8 cellular contexts compared by ENCODE assay signal in the genomic region with DNA sequence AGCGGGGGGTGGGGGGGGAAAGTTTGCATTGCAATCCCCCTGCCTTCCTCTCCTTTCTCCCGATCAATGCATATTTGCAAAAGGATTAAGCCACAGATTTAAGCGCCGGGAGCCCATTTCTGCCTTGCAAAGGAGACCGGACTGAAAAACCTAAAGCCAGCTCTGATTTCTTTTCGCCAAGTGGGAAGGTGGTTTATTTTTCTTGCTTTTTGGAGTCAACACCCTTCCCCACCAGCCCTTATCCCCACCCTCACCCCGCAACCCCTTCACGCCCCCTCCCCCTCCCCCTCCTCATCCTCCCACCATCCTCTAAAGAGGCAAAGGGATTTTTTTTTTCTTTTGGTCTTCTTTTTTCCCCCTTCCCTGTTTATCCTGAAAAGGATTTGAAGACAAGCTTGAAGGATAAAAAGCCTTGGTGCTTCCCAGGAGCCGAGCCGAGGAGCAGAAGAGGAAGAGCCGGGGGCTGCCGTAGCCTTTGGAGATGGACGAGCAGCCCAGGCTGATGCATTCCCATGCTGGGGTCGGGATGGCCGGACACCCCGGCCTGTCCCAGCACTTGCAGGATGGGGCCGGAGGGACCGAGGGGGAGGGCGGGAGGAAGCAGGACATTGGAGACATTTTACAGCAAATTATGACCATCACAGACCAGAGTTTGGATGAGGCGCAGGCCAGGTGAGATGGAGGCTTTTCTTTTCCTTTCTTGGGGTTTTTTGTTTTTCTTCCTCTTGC. TPM values are rescaled to one million over a fixed set of nuclear protein-coding genes. Genes with fewer than 3 reads are reported as not detected.
A peak's percentile ranks its signal among the peaks of the same experiment; 100 is the strongest.
DNase-seq lines count a peak whose midpoint lies in the region; ATAC-seq and TF ChIP-seq lines count a peak whose summit lies in the region.

No MANE protein-coding gene starts in this region.

- ATAC-seq in HG03095 (IDR thresholded peaks at IDR 0.05; ENCODE audit: unreplicated experiment) (no peak), HG03439 (IDR thresholded peaks at IDR 0.05; ENCODE audit: unreplicated experiment) (no peak)

- H3K27ac ChIP-seq in left ventricle myocardium inferior (replicated peaks) (peak overlapping the region; percentile 85), parathyroid adenoma (peak overlapping the region; percentile 82)

- H3K4me1 ChIP-seq in left ventricle myocardium inferior, result peaks cover 30% of the 10 kb centered on the region
- H3K4me1 ChIP-seq in parathyroid adenoma, result peaks cover 5% of the 10 kb centered on the region

- H3K4me3 Mint-ChIP-seq in activated naive CD8-positive, alpha-beta T cell, result peak overlapping the region; percentile 82

- H3K79me2 ChIP-seq in parathyroid adenoma, result peaks cover 3% of the 10 kb centered on the region

- H3K36me3 Mint-ChIP-seq in activated naive CD8-positive, alpha-beta T cell, result peaks cover 2% of the 10 kb centered on the region

- peak overlapping the region; percentile 45 for H2AFZ ChIP-seq in parathyroid adenoma

- intact Hi-C loops in left ventricle myocardium inferior (cut with micrococcal nuclease), result loop anchor here (10.0 kb wide), 1 partner anchor 225 kb away; no protein-coding TSS in a partner anchor

- H3K4me3 ChIP-seq in left ventricle myocardium inferior (peak overlapping the region; percentile 82), parathyroid adenoma (ENCODE audit: low read depth, low read length) (peak overlapping the region; percentile 65)

- TF ChIP-seq CTCF in left ventricle myocardium inferior (IDR thresholded peaks at IDR 0.05; ENCODE audit: borderline replicate concordance) (no peak), parathyroid adenoma (IDR thresholded peaks at IDR 0.05) (no peak)

- H3K9me3 Mint-ChIP-seq in activated naive CD8-positive, alpha-beta T cell (ENCODE audit: low read depth), result no peaks in the 10 kb centered on the region

- no peaks in the 10 kb centered on the region for H3K36me3 ChIP-seq in left ventricle myocardium inferior
- H3K36me3 ChIP-seq in parathyroid adenoma (ENCODE audit: control insufficient read depth, insufficient read depth, low read length), result no peaks in the 10 kb centered on the region

- peaks cover 25% of the 10 kb centered on the region for H3K4me1 Mint-ChIP-seq in activated naive CD8-positive, alpha-beta T cell (ENCODE audit: low read depth)

- H3K4me2 ChIP-seq in parathyroid adenoma (ENCODE audit: low read length), result peak overlapping the region; percentile 82

- DNase-seq in COR-L47 (lab: John Stamatoyannopoulos, UW), result peak; percentile 43
- peak; percentile 12 for DNase-seq in LHCN-M2 (ENCODE audit: low read depth)
- peak; percentile 34 for DNase-seq in left ventricle myocardium inferior
- no peak for DNase-seq in MV-4-11 (lab: John Stamatoyannopoulos, UW)

- H3K27me3 Mint-ChIP-seq in activated naive CD8-positive, alpha-beta T cell, result peaks cover 14% of the 10 kb centered on the region

- peak overlapping the region; percentile 46 for H3K9ac ChIP-seq in parathyroid adenoma

- no peak overlapping the region for H3K27ac Mint-ChIP-seq in activated naive CD8-positive, alpha-beta T cell

- H3K9me3 ChIP-seq in left ventricle myocardium inferior (replicated peaks) (no peaks in the 10 kb centered on the region), parathyroid adenoma (ENCODE audit: control insufficient read depth, low read length) (no peaks in the 10 kb centered on the region)

- no peaks in the 10 kb centered on the region for H3K27me3 ChIP-seq in left ventricle myocardium inferior (ENCODE audit: low read depth)
- H3K27me3 ChIP-seq in parathyroid adenoma (ENCODE audit: control insufficient read depth, insufficient read depth, low read length), result no peaks in the 10 kb centered on the region

RNA-seq across cellular contexts. Expression of gene PBX1, which starts 0.5 kb away (rescaled TPM):
- total RNA-seq in LHCN-M2 (2014; rRNA removed) (1.9 and 3.6 TPM in 2 replicates), left ventricle myocardium inferior (73.2 TPM)
- 1.6 TPM for polyA plus RNA-seq in LHCN-M2 (2012)

Comparison
In these comparisons a context has a peak if more than half of its experiments do, and no peak if none do; other contexts are left out.
1. RNA of gene PBX1, which starts 0.5 kb away (total RNA-seq): 73.2 TPM in left ventricle myocardium inferior (single experiment); 1.9 to 3.6 TPM in LHCN-M2; every median in the first group is over 10 times any median in the second.